Comparison of ENCODE assay signal across 31 cellular contexts in the genomic region with DNA sequence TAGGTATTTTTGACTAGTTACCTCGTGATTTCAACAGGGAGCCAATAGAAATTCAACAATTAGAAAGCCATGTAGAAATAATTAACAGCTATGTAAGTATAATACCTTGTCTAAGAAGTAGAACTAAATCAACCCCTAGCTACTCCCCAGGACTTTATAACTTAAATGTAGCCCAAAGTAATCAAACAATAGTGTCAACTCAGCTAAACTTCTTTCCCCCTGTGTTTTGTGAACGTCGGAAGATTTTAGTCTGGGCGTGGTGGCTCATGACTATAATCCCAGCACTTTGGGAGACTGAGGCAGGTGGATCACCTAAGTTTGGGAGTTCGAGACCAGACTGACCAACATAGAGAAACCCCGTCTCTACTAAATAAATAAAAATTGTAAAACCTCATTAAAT.
"Had no signal": no experiment of that assay in that cellular context is flagged by ENCODE, and none has a peak within 500 bp of the region (broad histone marks: within the 10 kb centered on the region; RNA-seq: fewer than 3 reads in every experiment).

No MANE protein-coding gene starts in this region.

- H3K4me3 ChIP-seq: neural progenitor cell, ovary, psoas muscle, skin epidermis, smooth muscle cell, spleen, stomach, thoracic aorta, thyroid gland, tibial nerve, upper lobe of left lung, vagina had no signal

- H3K36me3 Mint-ChIP-seq: naive B cell; neural progenitor cell; stimulated activated memory B cell treated with anti-CD40 and anti-IgM and Interleukin-4, amounts not matched to agents 10 μg/mL and 1 μg/mL and 100 μg/mL, for 72 hours had no signal

- DNase-seq: naive B cell; natural killer cell; occipital lobe; ovary; posterior cingulate gyrus; psoas muscle; right cardiac atrium; spleen; stimulated activated CD4-positive, alpha-beta T cell treated with anti-CD3 and anti-CD28 coated beads, Interleukin-12 subunit alpha, Interleukin-12 subunit beta, amount 100 ng/mL, for 4 hours; stimulated activated CD4-positive, alpha-beta T cell treated with anti-CD3 and anti-CD28 coated beads, Interleukin-1b, Interleukin-23, amount 100 ng/mL, for 48 hours; stimulated activated CD4-positive, alpha-beta T cell treated with anti-CD3 and anti-CD28 coated beads, Interleukin-4, amount 100 ng/mL, for 1 hour; stimulated activated CD4-positive, alpha-beta T cell treated with anti-CD3 and anti-CD28 coated beads, Interleukin-4, amount 100 ng/mL, for 4 hours; stimulated activated CD8-positive, alpha-beta memory T cell treated with anti-CD3 and anti-CD28 coated beads, Interleukin-4, amount 100 ng/mL, for 48 hours; stimulated activated naive CD4-positive, alpha-beta T cell; stomach; thyroid gland; trophoblast cell; upper lobe of left lung had no signal

- H2AFZ ChIP-seq: neural progenitor cell, parathyroid adenoma had no signal

- H3K9ac ChIP-seq: neural progenitor cell, parathyroid adenoma had no signal

- H3K27me3 Mint-ChIP-seq: naive B cell; progenitor cell of endocrine pancreas; stimulated activated memory B cell treated with anti-CD40 and anti-IgM and Interleukin-4, amounts not matched to agents 10 μg/mL and 1 μg/mL and 100 μg/mL, for 72 hours; stimulated activated naive CD8-positive, alpha-beta T cell treated with anti-CD3 and anti-CD28 coated beads, Interleukin-15, Interleukin-2, amounts not matched to agents 100 ng/mL and 50 ng/mL, for 24 hours had no signal

- H3K4me3 Mint-ChIP-seq: naive B cell; natural killer cell; nephron; neural progenitor cell; stimulated activated memory B cell treated with anti-CD40 and anti-IgM and Interleukin-4, amounts not matched to agents 10 μg/mL and 1 μg/mL and 100 μg/mL, for 72 hours; stimulated activated naive CD8-positive, alpha-beta T cell treated with anti-CD3 and anti-CD28 coated beads, Interleukin-15, Interleukin-2, amounts not matched to agents 100 ng/mL and 50 ng/mL, for 24 hours had no signal

- H3K27me3 ChIP-seq: neural progenitor cell, ovary, spleen, stomach, thyroid gland, tibial nerve, upper lobe of left lung, vagina had no signal

- FAIRE-seq: urothelium cell line had no signal

- ATAC-seq: natural killer cell; psoas muscle; right cardiac atrium; sciatic nerve; stimulated activated memory B cell treated with anti-CD40 and anti-IgM and Interleukin-4, amounts not matched to agents 10 μg/mL and 1 μg/mL and 100 μg/mL, for 72 hours had no signal

- H3K27ac ChIP-seq: neural progenitor cell, ovary, parathyroid adenoma, psoas muscle, skin epidermis, spleen, stomach, thoracic aorta, thyroid gland, tibial nerve, upper lobe of left lung, vagina had no signal

- H3K4me1 ChIP-seq: neural progenitor cell, parathyroid adenoma, psoas muscle, spleen, stomach, thyroid gland, tibial nerve, upper lobe of left lung, vagina had no signal

- H3K4me2 ChIP-seq: neural progenitor cell, smooth muscle cell had no signal

- H3K9me3 ChIP-seq: ovary, psoas muscle, stomach, thoracic aorta, thyroid gland, tibial nerve, upper lobe of left lung, vagina had no signal

- H3K79me2 ChIP-seq: parathyroid adenoma had no signal

- H3K27ac Mint-ChIP-seq: naive B cell; natural killer cell; nephron; neural progenitor cell; progenitor cell of endocrine pancreas; stimulated activated memory B cell treated with anti-CD40 and anti-IgM and Interleukin-4, amounts not matched to agents 10 μg/mL and 1 μg/mL and 100 μg/mL, for 72 hours; stimulated activated naive CD8-positive, alpha-beta T cell treated with anti-CD3 and anti-CD28 coated beads, Interleukin-15, Interleukin-2, amounts not matched to agents 100 ng/mL and 50 ng/mL, for 24 hours had no signal

- H3K9me3 Mint-ChIP-seq: nephron, neural progenitor cell had no signal

- H3K36me3 ChIP-seq: neural progenitor cell, ovary, spleen, stomach, thoracic aorta, thyroid gland, tibial nerve, upper lobe of left lung, vagina had no signal

- H3K4me1 Mint-ChIP-seq: naive B cell; natural killer cell; nephron; neural progenitor cell; stimulated activated memory B cell treated with anti-CD40 and anti-IgM and Interleukin-4, amounts not matched to agents 10 μg/mL and 1 μg/mL and 100 μg/mL, for 72 hours had no signal
